Comparison of ENCODE assay signal across 14 cellular contexts in the genomic region with DNA sequence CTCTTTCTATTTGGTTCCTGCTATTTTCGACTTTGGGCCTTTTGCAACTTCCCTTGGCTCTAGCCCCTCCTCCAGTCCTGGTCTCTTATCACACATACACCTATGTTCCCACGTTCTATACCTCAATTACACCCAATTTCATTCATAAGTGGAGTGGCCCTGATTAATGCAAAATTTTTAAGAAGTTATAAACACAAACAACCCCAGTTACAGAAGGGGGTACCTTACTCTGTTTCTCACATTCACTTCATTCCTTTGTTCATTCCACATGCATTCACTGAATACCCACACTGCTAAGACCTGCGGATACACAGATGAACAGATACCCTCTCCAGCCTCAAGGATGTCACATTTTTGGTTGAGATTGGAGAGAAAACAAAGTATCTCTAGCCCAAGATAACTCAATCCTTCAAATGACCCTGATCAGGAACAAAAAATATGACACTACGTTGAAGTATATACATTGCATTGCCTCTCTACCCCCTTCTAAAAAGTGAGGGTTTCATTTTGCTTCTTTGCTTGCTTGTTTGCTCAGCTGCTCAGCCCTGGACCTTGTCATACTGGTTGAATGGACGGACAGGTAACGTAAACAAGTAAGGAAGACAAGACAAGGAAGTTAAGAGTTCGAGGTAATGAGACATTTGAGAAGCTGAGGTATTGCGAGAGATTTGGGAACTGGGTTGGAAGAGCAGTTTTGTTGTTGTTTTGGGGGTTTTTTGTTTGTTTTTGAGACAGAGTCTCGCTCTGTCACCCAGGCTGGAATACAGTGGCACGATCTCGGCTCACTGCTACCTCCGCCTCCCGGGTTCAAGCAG. TPM values are rescaled to one million over a fixed set of nuclear protein-coding genes. Genes with fewer than 3 reads are reported as not detected.
A peak's percentile ranks its signal among the peaks of the same experiment; 100 is the strongest.
DNase-seq lines count a peak whose midpoint lies in the region; ATAC-seq and TF ChIP-seq lines count a peak whose summit lies in the region.
"Had no signal": no experiment of that assay in that cellular context is flagged by ENCODE, and none has a peak within 500 bp of the region (broad histone marks: within the 10 kb centered on the region; RNA-seq: fewer than 3 reads in every experiment).

No MANE protein-coding gene starts in this region.

- H3K9ac ChIP-seq in liver (ENCODE audit: low read depth in 1 of 2, low read length in 2 of 2): no peak overlapping the region

- DNase-seq in CD1c-positive myeloid dendritic cell (ENCODE audit: extremely low spot score) (peak; percentile 56), HL-60 (ENCODE audit: low read depth in 1 of 2, low spot score in 1 of 2) (no peak), Panc1 (ENCODE audit: low read depth, low spot score) (no peak), mucosa of descending colon (no peak), NCI-H2171 treated with DMSO at 0.1 percent for 48 hours (lab: John Stamatoyannopoulos, UW) (no peak)
- DNase-seq: activated CD8-positive, alpha-beta memory T cell treated with anti-CD3 and anti-CD28 coated beads for 24 hours; caudate nucleus; foreskin fibroblast; MG63 had no signal

- CTCF ChIA-PET in Panc1 (lab: Charles Lee): no interaction called here

- no peak for TF ChIP-seq CTCF in HL-60 (IDR thresholded peaks at IDR 0.05; ENCODE audit: insufficient read depth, low read length)
- no peak for TF ChIP-seq CTCF in Panc1 (IDR thresholded peaks at IDR 0.05)
- no peak for TF ChIP-seq CTCF in liver (IDR thresholded peaks at IDR 0.05; ENCODE audit: low read depth, low read length, missing input control)
- no peak for TF ChIP-seq CTCF in mucosa of descending colon (IDR thresholded peaks at IDR 0.05)

- H3K27ac ChIP-seq in HL-60 (replicated peaks): peak overlapping the region; percentile 99
- H3K27ac ChIP-seq in Panc1 (ENCODE audit: low read length): no peak overlapping the region
- peak overlapping the region; percentile 29 to 70 for H3K27ac ChIP-seq in liver (ENCODE audit: low read depth in 1 of 2, low read length in 2 of 2)
- H3K27ac ChIP-seq: RWPE1 had no signal

- in situ Hi-C loops in Panc1 (cut with HindIII; ENCODE audit: low pct_unique_long_range_greater_than_20kb, low sequenced_read_pairs): no loop called here

- H3K27me3 ChIP-seq in HL-60 (ENCODE audit: insufficient read depth, poor library complexity, severe bottlenecking): no peaks in the 10 kb centered on the region
- H3K27me3 ChIP-seq in Panc1 (ENCODE audit: control insufficient read depth, insufficient read depth, low read length): no peaks in the 10 kb centered on the region
- H3K27me3 ChIP-seq in liver (ENCODE audit: control insufficient read depth in 4 of 4, insufficient read depth in 4 of 4, low read length in 3 of 4): no peaks in the 10 kb centered on the region
- H3K27me3 ChIP-seq: MG63 had no signal

- WGBS in liver: 72% methylated on average over 13 of the region's 13 CpGs

- ATAC-seq in Panc1 (no peak), mucosa of descending colon (no peak), GM21390 (IDR thresholded peaks at IDR 0.05; ENCODE audit: unreplicated experiment) (no peak), HG03354 (IDR thresholded peaks at IDR 0.05; ENCODE audit: poor library complexity, severe bottlenecking, unreplicated experiment) (no peak)

- TSS peak; percentile 33 for BruUV-seq in Panc1 (replicated peaks; lab: Mats Ljungman, UMichigan)

- H3K4me3 ChIP-seq in HL-60 (replicated peaks; ENCODE audit: insufficient read depth, low read length) (peak overlapping the region; percentile 44), Panc1 (ENCODE audit: low read depth in 2 of 2, low read length in 2 of 2) (no peak overlapping the region), liver (ENCODE audit: low read depth in 1 of 3, low read length in 3 of 3) (no peak overlapping the region), mucosa of descending colon (no peak overlapping the region)
- H3K4me3 ChIP-seq: MG63 had no signal

- H3K4me1 ChIP-seq in Panc1 (ENCODE audit: control insufficient read depth, insufficient read depth, low read length) (peaks cover 14% of the 10 kb centered on the region), liver (ENCODE audit: control insufficient read depth in 4 of 4, insufficient read depth in 4 of 4, low read length in 3 of 4) (peaks cover 0 to 18% (median 15%) of the 10 kb centered on the region in 4 donors), mucosa of descending colon (ENCODE audit: low read depth) (peaks cover 14% of the 10 kb centered on the region)

- intact Hi-C loops in Panc1 (cut with micrococcal nuclease; ENCODE audit: unreplicated experiment): no loop called here
- intact Hi-C loops in mucosa of descending colon (cut with DNase I, micrococcal nuclease): no loop called here

- no peak for TF ChIP-seq RAD21 in liver (IDR thresholded peaks at IDR 0.05)

- H3K36me3 ChIP-seq in Panc1 (ENCODE audit: control insufficient read depth, insufficient read depth, low read length) (no peaks in the 10 kb centered on the region; the same call in 1 of the 2 replicates), liver (ENCODE audit: control insufficient read depth in 4 of 4, insufficient read depth in 3 of 4, low read depth in 1 of 4, low read length in 3 of 4) (no peaks in the 10 kb centered on the region), mucosa of descending colon (ENCODE audit: low read depth) (no peaks in the 10 kb centered on the region)
- H3K36me3 ChIP-seq: MG63 had no signal

- POLR2A ChIA-PET in Panc1 (lab: Charles Lee): no interaction called here

- H3K9me3 ChIP-seq in Panc1 (ENCODE audit: control insufficient read depth, insufficient read depth, low read depth, low read length) (no peaks in the 10 kb centered on the region), liver (ENCODE audit: control insufficient read depth in 4 of 4, low read length in 3 of 4) (no peaks in the 10 kb centered on the region), mucosa of descending colon (no peaks in the 10 kb centered on the region)
- H3K9me3 ChIP-seq: MG63 had no signal

TF ChIP-seq in liver, 16 proteins besides CTCF, POLR2A, EP300 and RAD21:
- TF ChIP-seq TAF1 (conservative IDR thresholded peaks at IDR 0.05) (no peak), GABPA (IDR thresholded peaks at IDR 0.05 in 1 of 2, conservative IDR thresholded peaks at IDR 0.05 in 1 of 2) (no peak), FOXA2 (IDR thresholded peaks at IDR 0.05) (no peak)
- TF ChIP-seq, protein P1, sequence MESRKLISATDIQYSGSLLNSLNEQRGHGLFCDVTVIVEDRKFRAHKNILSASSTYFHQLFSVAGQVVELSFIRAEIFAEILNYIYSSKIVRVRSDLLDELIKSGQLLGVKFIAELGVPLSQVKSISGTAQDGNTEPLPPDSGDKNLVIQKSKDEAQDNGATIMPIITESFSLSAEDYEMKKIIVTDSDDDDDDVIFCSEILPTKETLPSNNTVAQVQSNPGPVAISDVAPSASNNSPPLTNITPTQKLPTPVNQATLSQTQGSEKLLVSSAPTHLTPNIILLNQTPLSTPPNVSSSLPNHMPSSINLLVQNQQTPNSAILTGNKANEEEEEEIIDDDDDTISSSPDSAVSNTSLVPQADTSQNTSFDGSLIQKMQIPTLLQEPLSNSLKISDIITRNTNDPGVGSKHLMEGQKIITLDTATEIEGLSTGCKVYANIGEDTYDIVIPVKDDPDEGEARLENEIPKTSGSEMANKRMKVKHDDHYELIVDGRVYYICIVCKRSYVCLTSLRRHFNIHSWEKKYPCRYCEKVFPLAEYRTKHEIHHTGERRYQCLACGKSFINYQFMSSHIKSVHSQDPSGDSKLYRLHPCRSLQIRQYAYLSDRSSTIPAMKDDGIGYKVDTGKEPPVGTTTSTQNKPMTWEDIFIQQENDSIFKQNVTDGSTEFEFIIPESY (IDR thresholded peaks at IDR 0.05): no peak
- TF ChIP-seq, protein P2, sequence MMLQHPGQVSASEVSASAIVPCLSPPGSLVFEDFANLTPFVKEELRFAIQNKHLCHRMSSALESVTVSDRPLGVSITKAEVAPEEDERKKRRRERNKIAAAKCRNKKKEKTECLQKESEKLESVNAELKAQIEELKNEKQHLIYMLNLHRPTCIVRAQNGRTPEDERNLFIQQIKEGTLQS (IDR thresholded peaks at IDR 0.05): no peak

RNA-seq across cellular contexts. Expression of a gene that starts 3.6 kb away (rescaled TPM):
- total RNA-seq in Panc1 (2021; ENCODE audit: unreplicated experiment) (24.0 TPM), liver (1 to 10 TPM; 5.4 to 6.1 TPM), mucosa of descending colon (10 to 100 TPM; 28.5 to 30.8 (median 28.5) TPM)
- 18.0 TPM for polyA plus RNA-seq in Panc1 (2012; ENCODE audit: insufficient read length)
- 1 to 10 TPM; 2.6 to 4.8 TPM for polyA plus RNA-seq in liver

RNA-seq across cellular contexts. Expression of a gene that starts 38.5 kb away (rescaled TPM):
- total RNA-seq in Panc1 (2021; ENCODE audit: unreplicated experiment): not detected
- polyA plus RNA-seq in Panc1 (2012; ENCODE audit: insufficient read length): not detected
- total RNA-seq in liver: under 1 TPM; 0.25 to 0.56 TPM
- under 1 TPM in 1 of 2 donors, not detected in 1; 0.54 TPM for polyA plus RNA-seq in liver
- 1 to 10 TPM in 1 of 3 donors, not detected in 2; 1.1 TPM for total RNA-seq in mucosa of descending colon
- total RNA-seq: H1 had no signal
- polyA plus RNA-seq: H1 had no signal

RNA-seq across cellular contexts. Expression of a gene that starts 57.3 kb away (rescaled TPM):
- total RNA-seq in Panc1 (2021; ENCODE audit: unreplicated experiment): not detected
- polyA plus RNA-seq in Panc1 (2012; ENCODE audit: insufficient read length): not detected
- 1 to 10 TPM in 1 of 2 donors, under 1 TPM in 1; 0.33 to 4.5 TPM for total RNA-seq in liver
- polyA plus RNA-seq in liver: 1 to 10 TPM in 1 of 2 donors, not detected in 1; 1.8 TPM
- 1 to 10 TPM in 1 of 3 donors, under 1 TPM in 1, not detected in 1; 0.46 to 1.2 TPM for total RNA-seq in mucosa of descending colon
- total RNA-seq: H1 had no signal
